27 cellular contexts compared by ENCODE assay signal in genomic region chr14:58540693-58541092, GRCh38.
DNase-seq lines count a peak whose midpoint lies in the region; ATAC-seq and TF ChIP-seq lines count a peak whose summit lies in the region.
"Had no signal": no experiment of that assay in that cellular context is flagged by ENCODE, and none has a peak within 500 bp of the region (broad histone marks: within the 10 kb centered on the region; RNA-seq: fewer than 3 reads in every experiment).

No MANE protein-coding gene starts in this region.

- no peak for TF ChIP-seq EP300 in tibial nerve (IDR thresholded peaks at IDR 0.05)

- H3F3A ChIP-seq in neural progenitor cell (ENCODE audit: low read depth) = peaks cover 3% of the 10 kb centered on the region

- no peak overlapping the region for H2AFZ ChIP-seq in neural progenitor cell (replicated peaks)

- no peaks in the 10 kb centered on the region for H4K20me1 ChIP-seq in neural progenitor cell (ENCODE audit: low read depth)

- TF ChIP-seq CTCF in AG04450 (IDR thresholded peaks at IDR 0.05; ENCODE audit: low read depth, low read length) (no peak), fibroblast of villous mesenchyme (IDR thresholded peaks at IDR 0.05; ENCODE audit: insufficient read depth, low read depth, low read length) (no peak), neural progenitor cell (IDR thresholded peaks at IDR 0.05) (no peak), tibial nerve (IDR thresholded peaks at IDR 0.05) (no peak), body of pancreas (IDR thresholded peaks at IDR 0.05) (no peak)

- H3K9ac ChIP-seq in neural progenitor cell = no peak overlapping the region

- H3K27me3 ChIP-seq in AG04450 (ENCODE audit: control insufficient read depth, insufficient read depth, low read length) (no peaks in the 10 kb centered on the region), neural progenitor cell (no peaks in the 10 kb centered on the region), tibial nerve (no peaks in the 10 kb centered on the region), body of pancreas (no peaks in the 10 kb centered on the region)
- H3K27me3 ChIP-seq: upper lobe of right lung had no signal

- intact Hi-C loops in body of pancreas (cut with DNase I) = no loop called here

- H3K4me1 ChIP-seq in neural progenitor cell (peaks cover 15% of the 10 kb centered on the region), tibial nerve (no peaks in the 10 kb centered on the region), body of pancreas (no peaks in the 10 kb centered on the region)
- H3K4me1 ChIP-seq: prostate gland, upper lobe of right lung had no signal

- peak overlapping the region; percentile 7 for H3K27ac Mint-ChIP-seq in neural progenitor cell
- H3K27ac Mint-ChIP-seq: activated naive CD8-positive, alpha-beta T cell treated with anti-CD3 and anti-CD28 coated beads, Interleukin-2, amount 50 U/mL, for 24 hours; CD4-positive, alpha-beta T cell; IgD-negative memory B cell; stimulated activated naive B cell treated with anti-CD40 and anti-IgM and Interleukin-4, amounts not matched to agents 10 μg/mL and 1 μg/mL and 100 μg/mL, for 72 hours had no signal

- peak overlapping the region; percentile 43 for H3K4me2 ChIP-seq in neural progenitor cell
- H3K4me2 ChIP-seq: A549 had no signal

- POLR2A ChIA-PET in AG04450 (lab: Yijun Ruan, JAX) = no interaction called here

- H3K4me1 Mint-ChIP-seq in neural progenitor cell = peaks cover 11% of the 10 kb centered on the region
- H3K4me1 Mint-ChIP-seq: activated naive CD8-positive, alpha-beta T cell treated with anti-CD3 and anti-CD28 coated beads, Interleukin-2, amount 50 U/mL, for 24 hours; central memory CD8-positive, alpha-beta T cell; IgD-negative memory B cell had no signal

- no peaks in the 10 kb centered on the region for H3K9me3 Mint-ChIP-seq in neural progenitor cell
- H3K9me3 Mint-ChIP-seq: central memory CD8-positive, alpha-beta T cell had no signal

- H3K9me3 ChIP-seq in AG04450 (ENCODE audit: control insufficient read depth, insufficient read depth, low read length) (no peaks in the 10 kb centered on the region), neural progenitor cell (ENCODE audit: low read depth) (no peaks in the 10 kb centered on the region), tibial nerve (no peaks in the 10 kb centered on the region), body of pancreas (no peaks in the 10 kb centered on the region)
- H3K9me3 ChIP-seq: A549, prostate gland, upper lobe of right lung had no signal

- H3K4me3 ChIP-seq in AG04450 (ENCODE audit: low read depth, low read length) (no peak overlapping the region), fibroblast of villous mesenchyme (ENCODE audit: low read depth, low read length) (no peak overlapping the region), neural progenitor cell (no peak overlapping the region), tibial nerve (no peak overlapping the region), body of pancreas (no peak overlapping the region)
- H3K4me3 ChIP-seq: A549, prostate gland, SK-N-MC, upper lobe of right lung had no signal

- DNase-seq in AG04450 (ENCODE audit: low read depth, low spot score) (peak; percentile 26), SHP77 (lab: John Stamatoyannopoulos, UW) (peak; percentile 53 to 78), fibroblast of villous mesenchyme (ENCODE audit: low read depth) (peak; percentile 26), neural progenitor cell (ENCODE audit: low spot score) (no peak), tibial nerve (ENCODE audit: low spot score in 2 of 2) (no peak), body of pancreas (no peak), UCSD-AML1 (lab: John Stamatoyannopoulos, UW; ENCODE audit: unreplicated experiment) (no peak)
- no peak for DNase-seq in activated CD4-positive, alpha-beta T cell treated with anti-CD3 and anti-CD28 coated beads for 1 hour
- DNase-seq: activated CD4-positive, alpha-beta T cell treated with anti-CD3 and anti-CD28 coated beads, Interleukin-2, amount 50 U/mL, for 48 hours; activated naive CD4-positive, alpha-beta T cell; activated naive CD8-positive, alpha-beta T cell treated with anti-CD3 and anti-CD28 coated beads, Interleukin-2, amount 50 U/mL, for 24 hours; CD4-positive, alpha-beta T cell; DND-41; HCEC 1CT; hippocampal formation; left cardiac atrium; mammary epithelial cell; NCI-H2107; RPMI8226; stimulated activated naive B cell treated with anti-CD40 and anti-IgM and Interleukin-4, amounts not matched to agents 10 μg/mL and 1 μg/mL and 100 μg/mL, for 72 hours; substantia nigra; upper lobe of right lung had no signal

- H3K36me3 ChIP-seq in neural progenitor cell (no peaks in the 10 kb centered on the region), tibial nerve (peaks cover 0 to 15% (median 0%) of the 10 kb centered on the region in 3 donors), body of pancreas (replicated peaks in 1 of 2; ENCODE audit: insufficient read depth in 1 of 2, low read depth in 2 of 2) (no peaks in the 10 kb centered on the region)
- H3K36me3 ChIP-seq: prostate gland, upper lobe of right lung had no signal

- H3K27me3 Mint-ChIP-seq in neural progenitor cell (ENCODE audit: insufficient read depth, low read depth) = no peaks in the 10 kb centered on the region
- H3K27me3 Mint-ChIP-seq: activated naive CD8-positive, alpha-beta T cell treated with anti-CD3 and anti-CD28 coated beads, Interleukin-2, amount 50 U/mL, for 24 hours; CD4-positive, alpha-beta T cell; central memory CD8-positive, alpha-beta T cell; IgD-negative memory B cell; stimulated activated naive B cell treated with anti-CD40 and anti-IgM and Interleukin-4, amounts not matched to agents 10 μg/mL and 1 μg/mL and 100 μg/mL, for 72 hours had no signal

- no peak for ATAC-seq in body of pancreas
- ATAC-seq: activated naive CD8-positive, alpha-beta T cell treated with anti-CD3 and anti-CD28 coated beads, Interleukin-2, amount 50 U/mL, for 24 hours; left cardiac atrium; stimulated activated naive B cell treated with anti-CD40 and anti-IgM and Interleukin-4, amounts not matched to agents 10 μg/mL and 1 μg/mL and 100 μg/mL, for 72 hours; upper lobe of right lung had no signal

- CTCF ChIA-PET in AG04450 (lab: Charles Lee) = interaction anchor here (1.1 kb wide), 1 partner anchor 47 kb away, joined by 3 read pairs; no protein-coding TSS in a partner anchor

- H3K36me3 Mint-ChIP-seq in neural progenitor cell = peaks cover 7% of the 10 kb centered on the region

- no peak overlapping the region for H3K27ac ChIP-seq in AG04450 (ENCODE audit: low read depth, low read length)
- H3K27ac ChIP-seq in neural progenitor cell = no peak overlapping the region
- H3K27ac ChIP-seq in tibial nerve = no peak overlapping the region
- H3K27ac ChIP-seq in body of pancreas = no peak overlapping the region
- H3K27ac ChIP-seq: A549, prostate gland, SK-N-MC, upper lobe of right lung had no signal

- TF ChIP-seq POLR2A in tibial nerve (IDR thresholded peaks at IDR 0.05) = no peak
- no peak for TF ChIP-seq POLR2A in body of pancreas (IDR thresholded peaks at IDR 0.05)

- H3K4me3 Mint-ChIP-seq in neural progenitor cell = no peak overlapping the region
- H3K4me3 Mint-ChIP-seq: activated naive CD8-positive, alpha-beta T cell treated with anti-CD3 and anti-CD28 coated beads, Interleukin-2, amount 50 U/mL, for 24 hours; CD4-positive, alpha-beta T cell; central memory CD8-positive, alpha-beta T cell; IgD-negative memory B cell; stimulated activated naive B cell treated with anti-CD40 and anti-IgM and Interleukin-4, amounts not matched to agents 10 μg/mL and 1 μg/mL and 100 μg/mL, for 72 hours had no signal

- H3K79me2 ChIP-seq in neural progenitor cell (ENCODE audit: low read depth) = no peaks in the 10 kb centered on the region

Comparison
In these comparisons a context has a peak if more than half of its experiments do, and no peak if none do; other contexts are left out.
1. DNase-seq: peak in AG04450 (single experiment), SHP77 (2 of 2) and fibroblast of villous mesenchyme (single experiment); none in neural progenitor cell (single experiment), tibial nerve (0 of 2), activated CD4-positive, alpha-beta T cell treated with anti-CD3 and anti-CD28 coated beads for 1 hour (single experiment), body of pancreas (0 of 4) and UCSD-AML1 (single experiment).